In genomic region chr17:63894021-63894420, GRCh38 we compare ENCODE assay signal across 6 cellular contexts. TPM values are rescaled to one million over a fixed set of nuclear protein-coding genes. Genes with fewer than 3 reads are reported as not detected.
"Had no signal": no experiment of that assay in that cellular context is flagged by ENCODE, and none has a peak within 500 bp of the region (broad histone marks: within the 10 kb centered on the region; RNA-seq: fewer than 3 reads in every experiment).

No MANE protein-coding gene starts in this region.

RNA-seq across cellular contexts. Expression of gene CSH1, which starts 2.4 kb away (rescaled TPM):
- total RNA-seq: GM23248, H4, H7, HT-29, IMR-90, K562 had no signal
- polyA plus RNA-seq: GM23248, IMR-90, K562 had no signal

RNA-seq across cellular contexts. Expression of gene GH2, which starts 12.3 kb away (rescaled TPM):
- total RNA-seq: GM23248, H4, H7, HT-29, IMR-90, K562 had no signal
- polyA plus RNA-seq: GM23248, IMR-90, K562 had no signal

RNA-seq across cellular contexts. Expression of gene CSHL1, which starts 17.0 kb away (rescaled TPM):
- total RNA-seq: GM23248, H4, H7, HT-29, IMR-90, K562 had no signal
- polyA plus RNA-seq: GM23248, IMR-90, K562 had no signal

RNA-seq across cellular contexts. Expression of gene CSH2, which starts 20.5 kb away (rescaled TPM):
- total RNA-seq: GM23248, H4, H7, HT-29, IMR-90, K562 had no signal
- polyA plus RNA-seq: GM23248, IMR-90, K562 had no signal

RNA-seq across cellular contexts. Expression of gene GH1, which starts 24.6 kb away (rescaled TPM):
- total RNA-seq: GM23248, H4, H7, HT-29, IMR-90, K562 had no signal
- polyA plus RNA-seq: GM23248, IMR-90, K562 had no signal
